Comparison of ENCODE assay signal across 8 cellular contexts in genomic region chr7:151059362-151060112, GRCh38. TPM values are rescaled to one million over a fixed set of nuclear protein-coding genes. Genes with fewer than 3 reads are reported as not detected.
DNase-seq lines count a peak whose midpoint lies in the region; ATAC-seq and TF ChIP-seq lines count a peak whose summit lies in the region.

TSS of gene SLC4A2 (plus strand) at chr7:151059589. CDS start at chr7:151061988, 2,399 bp downstream.

- H3F3A ChIP-seq in Loucy (ENCODE audit: low read depth): no peaks in the 10 kb centered on the region

- ATAC-seq in DND-41 (ENCODE audit: insufficient read depth, low read depth): peak; percentile 8
- peak; percentile 28 for ATAC-seq in GM21576 (IDR thresholded peaks at IDR 0.05; ENCODE audit: unreplicated experiment)
- ATAC-seq in psoas muscle: peak; percentile 59 to 75 (median 66)

- H3K27me3 ChIP-seq in DND-41 (ENCODE audit: insufficient read depth, low read length, poor library complexity) (no peaks in the 10 kb centered on the region), Loucy (ENCODE audit: insufficient read depth, low read length, poor library complexity, severe bottlenecking) (no peaks in the 10 kb centered on the region), right atrium auricular region (no peaks in the 10 kb centered on the region), psoas muscle (ENCODE audit: insufficient read depth in 3 of 3, low read length in 2 of 3) (no peaks in the 10 kb centered on the region)

- H3K4me1 ChIP-seq in DND-41 (ENCODE audit: insufficient read depth, low read length) (peaks cover 55% of the 10 kb centered on the region), Loucy (ENCODE audit: insufficient read depth, low read length, poor library complexity, severe bottlenecking) (peaks cover 31% of the 10 kb centered on the region), right atrium auricular region (peaks cover 0 to 62% of the 10 kb centered on the region in 2 donors), psoas muscle (peaks cover 34% of the 10 kb centered on the region)

- H3K9ac ChIP-seq in DND-41 (ENCODE audit: low read depth, low read length) (peak within 1 kb of the TSS; percentile 68), Loucy (ENCODE audit: low read depth, low read length, poor library complexity, severe bottlenecking) (peak within 1 kb of the TSS; percentile 78)

- H3K4me3 ChIP-seq in DND-41 (ENCODE audit: low read depth in 1 of 2, low read length in 2 of 2): peak within 1 kb of the TSS; percentile 84 to 85
- peak within 1 kb of the TSS; percentile 93 for H3K4me3 ChIP-seq in Loucy (ENCODE audit: low read length, poor library complexity, severe bottlenecking)
- H3K4me3 ChIP-seq in right atrium auricular region: peak within 1 kb of the TSS; percentile 67 to 85
- H3K4me3 ChIP-seq in psoas muscle: peak within 1 kb of the TSS; percentile 85

- TF ChIP-seq CTCF in DND-41 (IDR thresholded peaks at IDR 0.05; ENCODE audit: borderline replicate concordance, extremely low read depth, low read length, poor library complexity, severe bottlenecking): peak; percentile 59
- peak; percentile 51 for TF ChIP-seq CTCF in Loucy (conservative IDR thresholded peaks at IDR 0.05; ENCODE audit: low read length)
- peak; percentile 51 to 71 for TF ChIP-seq CTCF in right atrium auricular region (IDR thresholded peaks at IDR 0.05)
- peak; percentile 46 for TF ChIP-seq CTCF in psoas muscle (IDR thresholded peaks at IDR 0.05)

- H3K79me2 ChIP-seq in DND-41 (ENCODE audit: insufficient read depth, low read length) (peaks cover 39% of the 10 kb centered on the region), Loucy (ENCODE audit: insufficient read depth, low read length) (peaks cover 40% of the 10 kb centered on the region)

- H3K9me3 ChIP-seq in DND-41 (ENCODE audit: insufficient read depth, low read length, severe bottlenecking) (no peaks in the 10 kb centered on the region), Loucy (ENCODE audit: insufficient read depth, low read depth, low read length) (no peaks in the 10 kb centered on the region), right atrium auricular region (no peaks in the 10 kb centered on the region), psoas muscle (no peaks in the 10 kb centered on the region)

- H3K27ac ChIP-seq in DND-41 (ENCODE audit: low read length) (peak within 1 kb of the TSS; percentile 92), right atrium auricular region (peak within 1 kb of the TSS; percentile 94 to 97), psoas muscle (peak within 1 kb of the TSS; percentile 99)

- no peaks in the 10 kb centered on the region for H3K9me2 ChIP-seq in Loucy (replicated peaks; ENCODE audit: low read depth, low read length)

- WGBS in psoas muscle, 3 donors: 1 to 2% (median 2%) methylated on average over 26 to 75 of the region's 75 CpGs

- DNase-seq in DND-41: peak; percentile 82
- peak in 55 of 58 donors; percentile 42 to 93 (median 78) for DNase-seq in anterior cingulate cortex (lab: John Stamatoyannopoulos, UW)
- DNase-seq in right atrium auricular region (ENCODE audit: low spot score): peak; percentile 77
- peak; percentile 88 to 90 for DNase-seq in psoas muscle
- DNase-seq in NCI-H1048 (lab: John Stamatoyannopoulos, UW): no peak

- H3K4me2 ChIP-seq in DND-41 (ENCODE audit: insufficient read depth, low read length) (peak within 1 kb of the TSS; percentile 96), Loucy (ENCODE audit: low read depth, low read length, poor library complexity, severe bottlenecking) (peak within 1 kb of the TSS; percentile 99)

- H4K20me1 ChIP-seq in DND-41 (ENCODE audit: insufficient read depth, low read length) (peaks cover 29% of the 10 kb centered on the region), Loucy (ENCODE audit: insufficient read depth, low read length, poor library complexity, severe bottlenecking) (peaks cover 28% of the 10 kb centered on the region)

- intact Hi-C loops in T-helper 2 cell treated with Interferon-gamma antibody and Interleukin-4, amounts not matched to agents 100 ng/mL and 5 ng/mL, for 36 hours (cut with micrococcal nuclease): loop anchor here (2.0 to 5.0 kb wide), 3 partner anchors 47 to 173 kb away; partner anchors contain the start of gene CHPF2
- intact Hi-C loops in psoas muscle (cut with DNase I): loop anchor here in 1 of 2 donors (1.0 kb wide), 1 partner anchor 23 kb away; no protein-coding TSS in a partner anchor

- H3K36me3 ChIP-seq in DND-41 (ENCODE audit: insufficient read depth, low read length) (peaks cover 26% of the 10 kb centered on the region), Loucy (ENCODE audit: insufficient read depth, low read length) (peaks cover 3% of the 10 kb centered on the region; the same call in 1 of the 2 replicates), right atrium auricular region (peaks cover 5% of the 10 kb centered on the region), psoas muscle (ENCODE audit: insufficient read depth in 1 of 2, low read depth in 1 of 2) (peaks cover 1 to 7% of the 10 kb centered on the region in 2 donors)

- H2AFZ ChIP-seq in DND-41 (ENCODE audit: low read depth, low read length): peak within 1 kb of the TSS; percentile 92
- peak within 1 kb of the TSS; percentile 80 for H2AFZ ChIP-seq in Loucy (ENCODE audit: low read length)

RNA-seq across cellular contexts. Expression of gene SLC4A2, which starts in this region (rescaled TPM):
- 111 and 119 TPM in 2 replicates for total RNA-seq in T-helper 2 cell treated with Interferon-gamma antibody and Interleukin-4, amounts not matched to agents 100 ng/mL and 5 ng/mL, for 36 hours
- 100 to 1,000 TPM in 1 of 2 donors, 10 to 100 TPM in 1; 55.3 to 114 TPM for total RNA-seq in right atrium auricular region
- total RNA-seq in psoas muscle: 10 to 100 TPM; 26.5 to 36.0 (median 31.3) TPM
- 10 to 100 TPM; 26.9 to 39.8 (median 33.5) TPM for polyA plus RNA-seq in psoas muscle

Comparison
In these comparisons a context has a peak if more than half of its experiments do, and no peak if none do; other contexts are left out.
1. ATAC-seq: peak in every context shown above with its lines; median percentile 66 in psoas muscle; 28 in GM21576; 8 in DND-41.